Comparison of ENCODE assay signal across 9 cellular contexts in the genomic region with DNA sequence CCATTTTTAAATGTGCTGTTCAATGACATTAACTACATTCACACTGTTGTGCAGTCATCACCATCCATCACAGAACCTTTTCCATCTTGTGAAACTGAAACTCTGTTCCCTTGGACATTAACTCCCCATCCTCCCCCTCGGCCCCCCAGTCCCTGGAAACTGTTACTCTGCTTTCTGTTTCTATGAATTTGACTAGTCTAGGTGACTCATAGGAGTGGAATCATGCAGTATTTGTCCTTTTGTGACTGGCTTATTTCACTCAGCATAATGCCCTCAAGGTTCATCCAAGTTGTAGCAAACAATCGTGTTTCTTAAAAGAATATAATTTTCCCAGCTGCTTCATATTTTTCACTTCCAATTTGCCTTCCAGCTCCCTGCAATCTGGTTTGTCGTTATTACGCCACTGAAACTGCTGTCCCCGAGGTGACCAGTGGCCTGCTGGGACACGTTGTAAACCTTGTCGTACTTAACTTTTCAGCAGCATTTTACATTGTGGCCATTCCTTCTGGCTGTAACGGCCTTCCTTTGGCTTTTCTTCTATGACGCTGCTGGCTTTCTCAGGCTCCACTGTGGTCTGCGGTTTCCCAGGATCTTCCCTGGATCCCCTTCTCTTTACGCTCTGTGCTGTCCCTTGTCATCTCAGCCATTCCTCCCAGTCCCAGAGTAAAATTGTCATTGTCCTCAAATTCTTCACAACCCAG.
A peak's percentile ranks its signal among the peaks of the same experiment; 100 is the strongest.
DNase-seq lines count a peak whose midpoint lies in the region; ATAC-seq and TF ChIP-seq lines count a peak whose summit lies in the region.
"Had no signal": no experiment of that assay in that cellular context is flagged by ENCODE, and none has a peak within 500 bp of the region (broad histone marks: within the 10 kb centered on the region; RNA-seq: fewer than 3 reads in every experiment).

No MANE protein-coding gene starts in this region.

- H3K9me3 ChIP-seq in SK-N-MC (ENCODE audit: low read depth, low read length) (no peaks in the 10 kb centered on the region), esophagus squamous epithelium (no peaks in the 10 kb centered on the region)
- H3K9me3 ChIP-seq in effector memory CD4-positive, alpha-beta T cell (ENCODE audit: control insufficient read depth, low read length) = no peaks in the 10 kb centered on the region

- ATAC-seq in HG02642 (IDR thresholded peaks at IDR 0.05; ENCODE audit: poor library complexity, unreplicated experiment) = no peak

- H3K27me3 ChIP-seq in esophagus squamous epithelium = no peaks in the 10 kb centered on the region
- no peaks in the 10 kb centered on the region for H3K27me3 ChIP-seq in effector memory CD4-positive, alpha-beta T cell (replicated peaks; ENCODE audit: control insufficient read depth, insufficient read depth, low read length, poor library complexity, severe bottlenecking)

- H3K4me1 ChIP-seq in esophagus squamous epithelium = peaks cover 7 to 74% (median 14%) of the 10 kb centered on the region in 3 donors
- peaks cover 11% of the 10 kb centered on the region for H3K4me1 ChIP-seq in effector memory CD4-positive, alpha-beta T cell (ENCODE audit: control insufficient read depth, insufficient read depth, low read length, poor library complexity, severe bottlenecking)

- DNase-seq in AG08395 (ENCODE audit: low spot score) (peak; percentile 67), SK-N-MC (ENCODE audit: low read depth, low spot score) (no peak), esophagus squamous epithelium (lab: John Stamatoyannopoulos, UW) (no peak), renal cortical epithelial cell (ENCODE audit: low read depth) (peak; percentile 90), NCI-H146 (lab: John Stamatoyannopoulos, UW) (no peak), GM19240 (ENCODE audit: insufficient read length, low spot score) (no peak)
- DNase-seq in effector memory CD4-positive, alpha-beta T cell = no peak
- DNase-seq: NCI-H69 had no signal

- H3K27ac ChIP-seq in SK-N-MC (peak overlapping the region; percentile 72), esophagus squamous epithelium (peak overlapping the region; percentile 53 to 73 (median 69))
- H3K27ac ChIP-seq in effector memory CD4-positive, alpha-beta T cell (ENCODE audit: insufficient read depth, low read length, poor library complexity, severe bottlenecking) = no peak overlapping the region

- H3K36me3 ChIP-seq in SK-N-MC (ENCODE audit: insufficient read depth, low read length) (peaks cover 22% of the 10 kb centered on the region), esophagus squamous epithelium (peaks cover 0 to 31% (median 0%) of the 10 kb centered on the region in 3 donors)
- H3K36me3 ChIP-seq in effector memory CD4-positive, alpha-beta T cell (ENCODE audit: control insufficient read depth, insufficient read depth, low read length) = peaks cover 19% of the 10 kb centered on the region

- TF ChIP-seq POLR2A in esophagus squamous epithelium (IDR thresholded peaks at IDR 0.05) = no peak

- intact Hi-C loops in esophagus squamous epithelium (cut with DNase I) = no loop called here

- WGBS in esophagus squamous epithelium, 2 donors = 31 to 52% methylated on average over 11 of the region's 11 CpGs

- TF ChIP-seq CTCF in esophagus squamous epithelium (IDR thresholded peaks at IDR 0.05) = no peak

- H3K9ac ChIP-seq in SK-N-MC (ENCODE audit: insufficient read length) = no peak overlapping the region

- H3K4me3 ChIP-seq in SK-N-MC = no peak overlapping the region
- no peak overlapping the region for H3K4me3 ChIP-seq in esophagus squamous epithelium
- no peak overlapping the region for H3K4me3 ChIP-seq in effector memory CD4-positive, alpha-beta T cell (ENCODE audit: insufficient read depth, low read depth, low read length, poor library complexity, severe bottlenecking)

Comparison
In these comparisons a context has a peak if more than half of its experiments do, and no peak if none do; other contexts are left out.
1. DNase-seq: peak in AG08395 (single experiment) and renal cortical epithelial cell (single experiment); none in SK-N-MC (single experiment), esophagus squamous epithelium (single experiment), NCI-H146 (single experiment), GM19240 (single experiment) and effector memory CD4-positive, alpha-beta T cell (0 of 3).